Comparison of ENCODE assay signal across 8 cellular contexts in genomic region chr19:57578487-57579205, GRCh38. TPM values are rescaled to one million over a fixed set of nuclear protein-coding genes. Genes with fewer than 3 reads are reported as not detected.
A peak's percentile ranks its signal among the peaks of the same experiment; 100 is the strongest.
DNase-seq lines count a peak whose midpoint lies in the region; ATAC-seq and TF ChIP-seq lines count a peak whose summit lies in the region.

ZNF416 (minus strand) TSS chr19:57578911; CDS start chr19:57578704, 207 bp downstream.

- peaks cover 17% of the 10 kb centered on the region; the same call in 1 of the 2 replicates for H3K36me3 ChIP-seq in ES-I3 (ENCODE audit: insufficient read depth, low read length)
- H3K36me3 ChIP-seq in H7 (replicated peaks; ENCODE audit: control insufficient read depth, insufficient read depth, low read length) = peaks cover 26% of the 10 kb centered on the region
- peaks cover 20% of the 10 kb centered on the region; the same call in 1 of the 2 replicates for H3K36me3 ChIP-seq in Loucy (ENCODE audit: insufficient read depth, low read length)
- peaks cover 33% of the 10 kb centered on the region for H3K36me3 ChIP-seq in RWPE2 (ENCODE audit: low read depth)

- H3K4me3 ChIP-seq in H7 (ENCODE audit: insufficient read depth, low read depth, low read length) (peak within 1 kb of the TSS; percentile 88), Loucy (ENCODE audit: low read length, poor library complexity, severe bottlenecking) (peak within 1 kb of the TSS; percentile 91), RWPE2 (ENCODE audit: severe bottlenecking) (peak within 1 kb of the TSS; percentile 63)

- H2AFZ ChIP-seq in Loucy (ENCODE audit: low read length) = peak within 1 kb of the TSS; percentile 97

- H3K9ac ChIP-seq in ES-I3 (ENCODE audit: low read depth, low read length) = peak within 1 kb of the TSS; percentile 79
- H3K9ac ChIP-seq in Loucy (ENCODE audit: low read depth, low read length, poor library complexity, severe bottlenecking) = peak within 1 kb of the TSS; percentile 86

- TF ChIP-seq CTCF in Loucy (conservative IDR thresholded peaks at IDR 0.05; ENCODE audit: low read length) = 0 out of 2 replicates have a peak, but pooled peaks have one; percentile 18
- TF ChIP-seq CTCF in RWPE2 (IDR thresholded peaks at IDR 0.05; ENCODE audit: poor library complexity, severe bottlenecking) = peak; percentile 17
- peak in 1 of 3 experiments; percentile 22 for TF ChIP-seq CTCF in nephron (IDR thresholded peaks at IDR 0.05; ENCODE audit: unreplicated experiment in 3 of 3)

- H3K4me1 Mint-ChIP-seq in nephron = peaks cover 13% of the 10 kb centered on the region

- ATAC-seq in RWPE2 (ENCODE audit: low read depth) = peak; percentile 97
- peak; percentile 98 for ATAC-seq in stimulated activated naive CD8-positive, alpha-beta T cell treated with anti-CD3 and anti-CD28 coated beads, Interleukin-15, Interleukin-2, amounts not matched to agents 100 U/mL and 50 U/mL, for 24 hours

- H3K9me2 ChIP-seq in Loucy (replicated peaks; ENCODE audit: low read depth, low read length) = no peaks in the 10 kb centered on the region

- H3K4me1 ChIP-seq in ES-I3 (ENCODE audit: insufficient read depth, low read length) (no peaks in the 10 kb centered on the region), Loucy (ENCODE audit: insufficient read depth, low read length, poor library complexity, severe bottlenecking) (peaks cover 20% of the 10 kb centered on the region), RWPE2 (ENCODE audit: insufficient read depth, poor library complexity, severe bottlenecking) (peaks cover 3% of the 10 kb centered on the region)

- peaks cover 24% of the 10 kb centered on the region for H3K79me2 ChIP-seq in Loucy (ENCODE audit: insufficient read depth, low read length)

- no peaks in the 10 kb centered on the region for H4K20me1 ChIP-seq in Loucy (ENCODE audit: insufficient read depth, low read length, poor library complexity, severe bottlenecking)

- no peak within 1 kb of the TSS for H3K27ac ChIP-seq in RWPE2 (ENCODE audit: poor library complexity, severe bottlenecking)

- peaks cover 73% of the 10 kb centered on the region for H3K9me3 Mint-ChIP-seq in nephron

- DNase-seq in H7 = peak; percentile 97
- DNase-seq in RWPE2 (ENCODE audit: low spot score) = peak; percentile 94
- DNase-seq in activated effector memory CD4-positive, alpha-beta T cell treated with anti-CD3 and anti-CD28 coated beads, Interleukin-2, amount 50 U/mL, for 16 hours = peak; percentile 98
- peak; percentile 97 for DNase-seq in fibroblast of the conjunctiva (ENCODE audit: low read depth)
- peak; percentile 92 for DNase-seq in stimulated activated naive CD8-positive, alpha-beta T cell treated with anti-CD3 and anti-CD28 coated beads, Interleukin-15, Interleukin-2, amounts not matched to agents 100 U/mL and 50 U/mL, for 24 hours

- H3K27me3 Mint-ChIP-seq in nephron (ENCODE audit: low read depth) = peaks cover 4% of the 10 kb centered on the region

- peaks cover 28% of the 10 kb centered on the region for H3K9me3 ChIP-seq in ES-I3 (ENCODE audit: control insufficient read depth, insufficient read depth, low read length)
- H3K9me3 ChIP-seq in Loucy (ENCODE audit: insufficient read depth, low read depth, low read length) = peaks cover 12% of the 10 kb centered on the region
- H3K9me3 ChIP-seq in RWPE2 (ENCODE audit: severe bottlenecking) = peaks cover 18% of the 10 kb centered on the region

- H3K27me3 ChIP-seq in H7 (ENCODE audit: control insufficient read depth, insufficient read depth, low read length) (peaks cover 3% of the 10 kb centered on the region; the same call in 1 of the 2 replicates), Loucy (ENCODE audit: insufficient read depth, low read length, poor library complexity, severe bottlenecking) (no peaks in the 10 kb centered on the region), RWPE2 (ENCODE audit: insufficient read depth, poor library complexity, severe bottlenecking) (no peaks in the 10 kb centered on the region)

- H3K4me2 ChIP-seq in Loucy (ENCODE audit: low read depth, low read length, poor library complexity, severe bottlenecking) = peak within 1 kb of the TSS; percentile 91

- no peaks in the 10 kb centered on the region for H3F3A ChIP-seq in Loucy (ENCODE audit: low read depth)

- H3K4me3 Mint-ChIP-seq in nephron = peak within 1 kb of the TSS; percentile 85 to 92 (median 90)

- H3K36me3 Mint-ChIP-seq in nephron (ENCODE audit: low read depth) = peaks cover 68% of the 10 kb centered on the region

- peak within 1 kb of the TSS; percentile 68 to 80 (median 77) for H3K27ac Mint-ChIP-seq in nephron

RNA-seq across cellular contexts. Expression of gene ZNF416, which starts in this region (rescaled TPM):
- total RNA-seq in H7 (2014; rRNA removed; shearing (Covaris generic)) = 5.2 and 7.1 TPM in 2 replicates
